16 cellular contexts compared by ENCODE assay signal in genomic region chr2:38405917-38406596, GRCh38. TPM values are rescaled to one million over a fixed set of nuclear protein-coding genes. Genes with fewer than 3 reads are reported as not detected.
DNase-seq lines count a peak whose midpoint lies in the region; ATAC-seq and TF ChIP-seq lines count a peak whose summit lies in the region.
"Had no signal": no experiment of that assay in that cellular context is flagged by ENCODE, and none has a peak within 500 bp of the region (broad histone marks: within the 10 kb centered on the region; RNA-seq: fewer than 3 reads in every experiment).

No MANE protein-coding gene starts in this region.

- DNase-seq in NB4 (ENCODE audit: low read depth): peak; percentile 31
- no peak for DNase-seq in colonic mucosa
- DNase-seq in lung (ENCODE audit: low spot score): no peak
- DNase-seq in suprapubic skin (ENCODE audit: low spot score in 2 of 2): no peak
- DNase-seq in T-helper 9 cell: no peak
- no peak for DNase-seq in NCI-H187 treated with DMSO at 0.1 percent for 48 hours (lab: John Stamatoyannopoulos, UW)
- DNase-seq: activated CD8-positive, alpha-beta memory T cell treated with anti-CD3 and anti-CD28 coated beads for 24 hours; DND-41; effector memory CD8-positive, alpha-beta T cell; naive thymus-derived CD4-positive, alpha-beta T cell; NCI-H2029; SHP77 treated with DMSO at 0.1 percent for 48 hours; stimulated activated naive CD4-positive, alpha-beta T cell had no signal

- H3K36me3 ChIP-seq in colonic mucosa (no peaks in the 10 kb centered on the region), lung (ENCODE audit: control insufficient read depth in 2 of 2, insufficient read depth in 2 of 2, low read length in 2 of 2) (no peaks in the 10 kb centered on the region), suprapubic skin (no peaks in the 10 kb centered on the region)

- TF ChIP-seq POLR2A in NB4 (IDR thresholded peaks at IDR 0.05; ENCODE audit: extremely low read depth, insufficient read length): no peak
- no peak for TF ChIP-seq POLR2A in suprapubic skin (IDR thresholded peaks at IDR 0.05)

- no peak for TF ChIP-seq EP300 in suprapubic skin (IDR thresholded peaks at IDR 0.05)

- H3K4me3 ChIP-seq in NB4 (ENCODE audit: low read depth, low read length): peak overlapping the region; percentile 37
- no peak overlapping the region for H3K4me3 ChIP-seq in colonic mucosa
- no peak overlapping the region for H3K4me3 ChIP-seq in lung
- H3K4me3 ChIP-seq in suprapubic skin: no peak overlapping the region

- H3K9ac ChIP-seq in colonic mucosa (ENCODE audit: low read depth in 2 of 2, low read length in 2 of 2): no peak overlapping the region

- intact Hi-C loops in colonic mucosa (cut with DNase I): no loop called here

- WGBS in lung, 2 donors: 68 to 85% methylated on average over 9 of the region's 9 CpGs
- 76% methylated on average over 9 of the region's 9 CpGs for WGBS in suprapubic skin

- H3K9me3 ChIP-seq in colonic mucosa (no peaks in the 10 kb centered on the region), lung (ENCODE audit: control insufficient read depth in 2 of 2, insufficient read depth in 1 of 2, low read length in 1 of 2) (no peaks in the 10 kb centered on the region), suprapubic skin (no peaks in the 10 kb centered on the region)

- ATAC-seq in lung (ENCODE audit: insufficient read depth, low FRiP score): no peak
- ATAC-seq in GM18519 (IDR thresholded peaks at IDR 0.05; ENCODE audit: low FRiP score, unreplicated experiment): no peak
- ATAC-seq: activated CD4-positive, CD25-positive, alpha-beta regulatory T cell treated with anti-CD3 and anti-CD28 coated beads, Interleukin-2, amount 50 U/mL, for 24 hours; activated T-helper 17 cell treated with anti-CD3 and anti-CD28 coated beads, Interleukin-2, amount 50 U/mL, for 72 hours; effector memory CD8-positive, alpha-beta T cell; naive thymus-derived CD4-positive, alpha-beta T cell had no signal

- peak overlapping the region; percentile 28 for H3K27ac ChIP-seq in colonic mucosa
- H3K27ac ChIP-seq in lung (ENCODE audit: low read depth in 1 of 2, low read length in 1 of 2): peak overlapping the region; percentile 66 to 90
- peak overlapping the region; percentile 81 for H3K27ac ChIP-seq in suprapubic skin

- H3K27me3 ChIP-seq in colonic mucosa (no peaks in the 10 kb centered on the region), lung (ENCODE audit: control insufficient read depth, insufficient read depth) (no peaks in the 10 kb centered on the region), suprapubic skin (no peaks in the 10 kb centered on the region)

- TF ChIP-seq CTCF in NB4 (IDR thresholded peaks at IDR 0.05; ENCODE audit: low read depth, low read length): no peak
- TF ChIP-seq CTCF in colonic mucosa (IDR thresholded peaks at IDR 0.05): no peak
- no peak for TF ChIP-seq CTCF in lung (IDR thresholded peaks at IDR 0.05; ENCODE audit: control extremely low read depth, extremely low read depth)
- TF ChIP-seq CTCF in suprapubic skin (IDR thresholded peaks at IDR 0.05): no peak

- H3K4me1 ChIP-seq in colonic mucosa: no peaks in the 10 kb centered on the region
- H3K4me1 ChIP-seq in lung (ENCODE audit: control insufficient read depth in 2 of 2, insufficient read depth in 2 of 2, low read length in 2 of 2): peaks cover 0 to 9% of the 10 kb centered on the region in 2 donors
- peaks cover 54% of the 10 kb centered on the region for H3K4me1 ChIP-seq in suprapubic skin

RNA-seq across cellular contexts. Expression of gene ATL2, which starts 29.0 kb away (rescaled TPM):
- 10 to 100 TPM; 54.9 to 66.5 TPM for total RNA-seq in colonic mucosa
- total RNA-seq in lung: 100 to 1,000 TPM in 1 of 2 donors, 10 to 100 TPM in 1; 53.1 to 171 TPM
- 10 to 100 TPM; 23.4 to 27.3 TPM for polyA plus RNA-seq in lung
- 100 to 1,000 TPM; 144 to 230 (median 170) TPM for total RNA-seq in suprapubic skin

Comparison
In these comparisons a context has a peak if more than half of its experiments do, and no peak if none do; other contexts are left out.
1. H3K27ac ChIP-seq: peak in every context shown above with its lines; median percentile 81 in suprapubic skin; 78 in lung; 28 in colonic mucosa.